In the genomic region with DNA sequence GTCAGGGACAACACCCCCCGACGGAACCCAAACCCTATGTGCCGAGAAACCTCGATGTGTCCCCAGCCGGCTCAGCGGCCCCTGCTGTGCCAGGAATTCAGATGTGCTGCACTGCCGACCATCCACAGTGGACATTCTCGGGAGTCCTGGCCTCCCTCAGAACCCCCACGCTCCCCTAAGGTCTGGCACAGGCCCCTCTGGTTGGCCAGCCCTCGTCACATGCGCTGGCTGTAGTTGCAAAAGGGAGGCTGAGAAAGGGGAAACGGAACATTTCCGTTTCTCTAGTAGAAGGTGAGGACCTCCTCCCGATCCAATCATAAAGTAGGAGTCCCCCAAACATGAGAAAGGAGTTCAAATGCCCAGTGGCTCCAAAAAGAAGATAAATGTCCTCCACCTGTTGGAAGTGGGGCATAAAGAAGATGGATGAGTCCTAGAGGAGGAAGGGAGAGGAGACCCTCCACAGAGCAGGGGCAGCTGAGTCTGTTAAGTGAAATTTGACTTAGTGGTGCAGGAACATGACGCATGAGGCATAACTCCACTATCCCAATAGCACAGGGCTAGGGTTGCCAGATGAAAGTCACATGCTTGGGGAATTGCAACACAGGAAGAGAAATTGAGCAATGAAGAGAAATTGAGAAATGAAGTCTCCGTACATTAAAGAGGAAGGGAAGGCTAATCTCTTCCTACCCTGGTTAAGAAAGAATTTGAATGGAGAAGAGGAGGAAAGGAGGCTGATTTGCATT, we compare ENCODE assay signal across 8 cellular contexts. TPM values are rescaled to one million over a fixed set of nuclear protein-coding genes. Genes with fewer than 3 reads are reported as not detected.
A peak's percentile ranks its signal among the peaks of the same experiment; 100 is the strongest.
DNase-seq lines count a peak whose midpoint lies in the region; ATAC-seq and TF ChIP-seq lines count a peak whose summit lies in the region.

No MANE protein-coding gene starts in this region.

- TF ChIP-seq EP300 in upper lobe of left lung (IDR thresholded peaks at IDR 0.05): peak; percentile 78 to 98 (median 94)

- H3K36me3 Mint-ChIP-seq in dendritic cell treated with granulocyte-macrophage colony-stimulating factor and Interleukin-4, amounts not matched to agents 40 ng/mL and 50 ng/mL, for 4 days (ENCODE audit: low read depth): no peaks in the 10 kb centered on the region

- H3K9me3 Mint-ChIP-seq in dendritic cell treated with granulocyte-macrophage colony-stimulating factor and Interleukin-4, amounts not matched to agents 40 ng/mL and 50 ng/mL, for 4 days: no peaks in the 10 kb centered on the region

- H3K27ac Mint-ChIP-seq in dendritic cell treated with granulocyte-macrophage colony-stimulating factor and Interleukin-4, amounts not matched to agents 40 ng/mL and 50 ng/mL, for 4 days: peak overlapping the region; percentile 96

- H4K20me1 ChIP-seq in MM.1S (ENCODE audit: insufficient read depth, low read length): no peaks in the 10 kb centered on the region

- peak overlapping the region; percentile 70 for H3K4me3 Mint-ChIP-seq in dendritic cell treated with granulocyte-macrophage colony-stimulating factor and Interleukin-4, amounts not matched to agents 40 ng/mL and 50 ng/mL, for 4 days

- in situ Hi-C loops in HAP-1 (cut with MboI; ENCODE audit: low sequenced_read_pairs): loop anchor here (10.0 to 25.0 kb wide), 3 partner anchors 100 to 593 kb away; partner anchors contain the start of gene KSR1

- H3K4me3 ChIP-seq in ACC112 (ENCODE audit: low read depth, low read length) (peak overlapping the region; percentile 70), MM.1S (ENCODE audit: low read length) (no peak overlapping the region), upper lobe of left lung (peak overlapping the region in 2 of 4 donors; percentile 15 to 22), HAP-1 (no peak overlapping the region)

- H3K36me3 ChIP-seq in ACC112 (ENCODE audit: insufficient read depth, low read length): no peaks in the 10 kb centered on the region
- no peaks in the 10 kb centered on the region for H3K36me3 ChIP-seq in MM.1S (replicated peaks; ENCODE audit: insufficient read depth, low read length)
- H3K36me3 ChIP-seq in upper lobe of left lung: no peaks in the 10 kb centered on the region
- no peaks in the 10 kb centered on the region for H3K36me3 ChIP-seq in HAP-1 (replicated peaks)

- H3K4me2 ChIP-seq in MM.1S (ENCODE audit: low read depth, low read length): peak overlapping the region; percentile 4; the same call in 1 of the 2 replicates

- no peaks in the 10 kb centered on the region for H3F3A ChIP-seq in MM.1S (ENCODE audit: insufficient read depth, low read length)

- H3K79me2 ChIP-seq in ACC112 (ENCODE audit: control insufficient read depth, insufficient read depth, low read length, unreplicated experiment): no peaks in the 10 kb centered on the region
- H3K79me2 ChIP-seq in MM.1S (ENCODE audit: low read length): no peaks in the 10 kb centered on the region

- H3K4me1 ChIP-seq in ACC112 (ENCODE audit: control insufficient read depth, insufficient read depth, low read length, unreplicated experiment): peaks cover 39% of the 10 kb centered on the region
- H3K4me1 ChIP-seq in MM.1S (ENCODE audit: low read length): peaks cover 4% of the 10 kb centered on the region
- peaks cover 61 to 72% (median 66%) of the 10 kb centered on the region in 4 donors for H3K4me1 ChIP-seq in upper lobe of left lung
- peaks cover 3% of the 10 kb centered on the region; the same call in 1 of the 2 replicates for H3K4me1 ChIP-seq in HAP-1

- H2AFZ ChIP-seq in ACC112 (ENCODE audit: low read length, unreplicated experiment) (peak overlapping the region; percentile 70), MM.1S (ENCODE audit: low read length) (0 out of 2 replicates have a peak overlapping the region, but pooled peaks have one; percentile 0)

- TF ChIP-seq CTCF in MM.1S (IDR thresholded peaks at IDR 0.05; ENCODE audit: low read length): no peak
- TF ChIP-seq CTCF in upper lobe of left lung (IDR thresholded peaks at IDR 0.05): no peak

- peak; percentile 87 to 90 for ATAC-seq in upper lobe of left lung (ENCODE audit: low FRiP score in 2 of 2)
- no peak for ATAC-seq in HG02759 (IDR thresholded peaks at IDR 0.05; ENCODE audit: unreplicated experiment)

- H3K4me1 Mint-ChIP-seq in dendritic cell treated with granulocyte-macrophage colony-stimulating factor and Interleukin-4, amounts not matched to agents 40 ng/mL and 50 ng/mL, for 4 days (ENCODE audit: low read depth): peaks cover 71% of the 10 kb centered on the region

- H3K27me3 Mint-ChIP-seq in dendritic cell treated with granulocyte-macrophage colony-stimulating factor and Interleukin-4, amounts not matched to agents 40 ng/mL and 50 ng/mL, for 4 days: no peaks in the 10 kb centered on the region

- intact Hi-C loops in dendritic cell treated with granulocyte-macrophage colony-stimulating factor and Interleukin-4, amounts not matched to agents 40 ng/mL and 50 ng/mL, for 4 days (cut with micrococcal nuclease): loop anchor here (2.0 kb wide), 4 partner anchors 20 to 104 kb away; partner anchors contain the start of gene WSB1

- H3K27me3 ChIP-seq in ACC112 (ENCODE audit: insufficient read depth, low read length) (no peaks in the 10 kb centered on the region), MM.1S (replicated peaks; ENCODE audit: insufficient read depth, low read length) (no peaks in the 10 kb centered on the region), upper lobe of left lung (no peaks in the 10 kb centered on the region), HAP-1 (ENCODE audit: low read depth) (no peaks in the 10 kb centered on the region)

- H3K9ac ChIP-seq in MM.1S (ENCODE audit: low read length): no peak overlapping the region

- DNase-seq in MM.1S (no peak), medulla oblongata (ENCODE audit: extremely low spot score) (peak; percentile 93), upper lobe of left lung (peak; percentile 75 to 76), NCI-H345 treated with DMSO at 0.1 percent for 48 hours (lab: John Stamatoyannopoulos, UW; ENCODE audit: unreplicated experiment) (no peak), HAP-1 (ENCODE audit: low spot score in 2 of 2) (no peak)

- no peaks in the 10 kb centered on the region for H3K9me2 ChIP-seq in MM.1S (replicated peaks; ENCODE audit: insufficient read depth, low read length)

- peak in 2 of 4 donors; percentile 14 to 55 for TF ChIP-seq POLR2A in upper lobe of left lung (IDR thresholded peaks at IDR 0.05)

- WGBS in upper lobe of left lung, 2 donors: 64 to 68% methylated on average over 13 to 16 of the region's 16 CpGs

- H3K9me3 ChIP-seq in MM.1S (replicated peaks; ENCODE audit: insufficient read depth, low read length): no peaks in the 10 kb centered on the region
- H3K9me3 ChIP-seq in upper lobe of left lung: no peaks in the 10 kb centered on the region
- H3K9me3 ChIP-seq in HAP-1: no peaks in the 10 kb centered on the region

- H3K27ac ChIP-seq in ACC112 (ENCODE audit: low read depth, low read length) (peak overlapping the region; percentile 96), MM.1S (ENCODE audit: low read length) (no peak overlapping the region), upper lobe of left lung (peak overlapping the region; percentile 84 to 93 (median 90))

RNA-seq across cellular contexts. Expression of gene WSB1, which starts 49.3 kb away (rescaled TPM):
- total RNA-seq in upper lobe of left lung: 100 to 1,000 TPM; 261 to 514 (median 328) TPM

Comparison
In these comparisons a context has a peak if more than half of its experiments do, and no peak if none do; other contexts are left out.
1. DNase-seq: peak in medulla oblongata (single experiment) and upper lobe of left lung (2 of 2); none in MM.1S (single experiment), NCI-H345 treated with DMSO at 0.1 percent for 48 hours (single experiment) and HAP-1 (0 of 2).